In genomic region chr3:141498592-141499223, GRCh38 we compare ENCODE assay signal across 8 cellular contexts. TPM values are rescaled to one million over a fixed set of nuclear protein-coding genes. Genes with fewer than 3 reads are reported as not detected.
DNase-seq lines count a peak whose midpoint lies in the region; ATAC-seq and TF ChIP-seq lines count a peak whose summit lies in the region.

No MANE protein-coding gene starts in this region.

- peaks cover 63 to 65% of the 10 kb centered on the region in 2 donors for H3K4me1 Mint-ChIP-seq in natural killer cell treated with Interleukin-12 subunit alpha and Interleukin-12 subunit beta and Interleukin-15 and Interleukin-18, amount 100 ng/mL, for 72 hours (ENCODE audit: low read depth in 2 of 2)

- peak; percentile 99 for ATAC-seq in GM18517 (IDR thresholded peaks at IDR 0.05; ENCODE audit: unreplicated experiment)
- ATAC-seq in HG02870 (IDR thresholded peaks at IDR 0.05; ENCODE audit: unreplicated experiment): peak; percentile 88
- peak; percentile 94 to 95 for ATAC-seq in natural killer cell treated with Interleukin-12 subunit alpha and Interleukin-12 subunit beta and Interleukin-15 and Interleukin-18, amount 100 ng/mL, for 72 hours

- DNase-seq in OCI-M1 (lab: John Stamatoyannopoulos, UW): peak; percentile 96
- peak; percentile 73 for DNase-seq in activated T-helper 9 cell treated with anti-CD3 and anti-CD28 coated beads, Interleukin-2, amount 50 U/mL, for 16 hours (ENCODE audit: low read depth)
- DNase-seq in natural killer cell treated with Interleukin-12 subunit alpha and Interleukin-12 subunit beta and Interleukin-15 and Interleukin-18, amount 100 ng/mL, for 72 hours (ENCODE audit: low spot score): peak; percentile 94
- DNase-seq in SHP77 (lab: John Stamatoyannopoulos, UW): no peak
- DNase-seq in NCI-H510A treated with DMSO at 0.1 percent for 48 hours (lab: John Stamatoyannopoulos, UW): no peak
- DNase-seq in HEK293T (ENCODE audit: extremely low spot score): no peak

- peak overlapping the region; percentile 74 for H3K4me3 Mint-ChIP-seq in natural killer cell treated with Interleukin-12 subunit alpha and Interleukin-12 subunit beta and Interleukin-15 and Interleukin-18, amount 100 ng/mL, for 72 hours

- peaks cover 26% of the 10 kb centered on the region for H3K36me3 Mint-ChIP-seq in natural killer cell treated with Interleukin-12 subunit alpha and Interleukin-12 subunit beta and Interleukin-15 and Interleukin-18, amount 100 ng/mL, for 72 hours

- POLR2A ChIA-PET in HEK293T (lab: Yijun Ruan, JAX): no interaction called here

- H3K27me3 Mint-ChIP-seq in natural killer cell treated with Interleukin-12 subunit alpha and Interleukin-12 subunit beta and Interleukin-15 and Interleukin-18, amount 100 ng/mL, for 72 hours: no peaks in the 10 kb centered on the region

- CTCF ChIA-PET in HEK293T (lab: Yijun Ruan, JAX): no interaction called here

- H3K27ac Mint-ChIP-seq in natural killer cell treated with Interleukin-12 subunit alpha and Interleukin-12 subunit beta and Interleukin-15 and Interleukin-18, amount 100 ng/mL, for 72 hours: peak overlapping the region in 1 of 2 donors; percentile 87

- peaks cover 4% of the 10 kb centered on the region for H3K9me3 Mint-ChIP-seq in natural killer cell treated with Interleukin-12 subunit alpha and Interleukin-12 subunit beta and Interleukin-15 and Interleukin-18, amount 100 ng/mL, for 72 hours

TF ChIP-seq in HEK293T, 16 proteins besides CTCF, POLR2A, EP300 and RAD21:
- TF ChIP-seq, protein P1, sequence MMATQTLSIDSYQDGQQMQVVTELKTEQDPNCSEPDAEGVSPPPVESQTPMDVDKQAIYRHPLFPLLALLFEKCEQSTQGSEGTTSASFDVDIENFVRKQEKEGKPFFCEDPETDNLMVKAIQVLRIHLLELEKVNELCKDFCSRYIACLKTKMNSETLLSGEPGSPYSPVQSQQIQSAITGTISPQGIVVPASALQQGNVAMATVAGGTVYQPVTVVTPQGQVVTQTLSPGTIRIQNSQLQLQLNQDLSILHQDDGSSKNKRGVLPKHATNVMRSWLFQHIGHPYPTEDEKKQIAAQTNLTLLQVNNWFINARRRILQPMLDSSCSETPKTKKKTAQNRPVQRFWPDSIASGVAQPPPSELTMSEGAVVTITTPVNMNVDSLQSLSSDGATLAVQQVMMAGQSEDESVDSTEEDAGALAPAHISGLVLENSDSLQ (IDR thresholded peaks at IDR 0.05): no peak
- TF ChIP-seq ELF4 (IDR thresholded peaks at IDR 0.05) (no peak), SUZ12 (IDR thresholded peaks at IDR 0.05) (no peak), LEF1 (IDR thresholded peaks at IDR 0.05; ENCODE audit: borderline replicate concordance) (no peak), ARNT (IDR thresholded peaks at IDR 0.05) (no peak), TARDBP (IDR thresholded peaks at IDR 0.05) (no peak), ZNF384 (IDR thresholded peaks at IDR 0.05) (no peak), FOXA1 (IDR thresholded peaks at IDR 0.05) (no peak), FOXK2 (IDR thresholded peaks at IDR 0.05) (no peak), FOXM1 (IDR thresholded peaks at IDR 0.05; ENCODE audit: borderline replicate concordance) (no peak), SP1 (IDR thresholded peaks at IDR 0.05) (no peak), HDGF (IDR thresholded peaks at IDR 0.05; ENCODE audit: borderline replicate concordance) (no peak), L3MBTL2 (conservative IDR thresholded peaks at IDR 0.05) (no peak), CTBP1 (IDR thresholded peaks at IDR 0.05; ENCODE audit: borderline replicate concordance) (no peak), BHLHE40 (IDR thresholded peaks at IDR 0.05; ENCODE audit: borderline replicate concordance) (no peak), NFRKB (IDR thresholded peaks at IDR 0.05) (no peak)

RNA-seq across cellular contexts. Expression of gene RASA2, which starts 11.9 kb away (rescaled TPM):
- 10 to 100 TPM; 65.9 to 85.7 TPM for total RNA-seq in natural killer cell treated with Interleukin-12 subunit alpha and Interleukin-12 subunit beta and Interleukin-15 and Interleukin-18, amount 100 ng/mL, for 72 hours

Comparison
In these comparisons a context has a peak if more than half of its experiments do, and no peak if none do; other contexts are left out.
1. DNase-seq: peak in OCI-M1 (single experiment), activated T-helper 9 cell treated with anti-CD3 and anti-CD28 coated beads, Interleukin-2, amount 50 U/mL, for 16 hours (single experiment) and natural killer cell treated with Interleukin-12 subunit alpha and Interleukin-12 subunit beta and Interleukin-15 and Interleukin-18, amount 100 ng/mL, for 72 hours (single experiment); none in SHP77 (0 of 2), NCI-H510A treated with DMSO at 0.1 percent for 48 hours (single experiment) and HEK293T (single experiment).
2. Peak in every context shown above with its lines, with median percentiles within 50 percentile points of each other: ATAC-seq.